In genomic region chr5:115616892-115617291, GRCh38 we compare ENCODE assay signal across 22 cellular contexts. TPM values are rescaled to one million over a fixed set of nuclear protein-coding genes. Genes with fewer than 3 reads are reported as not detected.
"Had no signal": no experiment of that assay in that cellular context is flagged by ENCODE, and none has a peak within 500 bp of the region (broad histone marks: within the 10 kb centered on the region; RNA-seq: fewer than 3 reads in every experiment).

No MANE protein-coding gene starts in this region.

- H3K4me2 ChIP-seq: SK-N-SH had no signal

- H3K9ac ChIP-seq: SK-N-SH had no signal

- H3K9me3 ChIP-seq: SK-N-SH had no signal

- FAIRE-seq: HepG2, RCC 7860 had no signal

- DNase-seq: IMR-90, KBM-7, MV-4-11, NCI-H1048, NCI-H1105, NCI-H1417, NCI-H1436 treated with DMSO at 0.1 percent for 48 hours, NCI-H1930, NCI-H2081, NCI-H2171, NCI-H226, NCI-H446, NCI-H510A, NCI-H524 treated with DMSO at 0.1 percent for 48 hours, NCI-H69, NCI-H774, Right ventricle myocardium superior, RPMI8226, SK-N-SH, SW 1271 had no signal

- ATAC-seq: HepG2 had no signal

RNA-seq across cellular contexts. Expression of gene TICAM2, which starts 14.6 kb away (rescaled TPM):
- polyA plus RNA-seq: HepG2, SK-N-SH had no signal
